22 cellular contexts compared by ENCODE assay signal in the genomic region with DNA sequence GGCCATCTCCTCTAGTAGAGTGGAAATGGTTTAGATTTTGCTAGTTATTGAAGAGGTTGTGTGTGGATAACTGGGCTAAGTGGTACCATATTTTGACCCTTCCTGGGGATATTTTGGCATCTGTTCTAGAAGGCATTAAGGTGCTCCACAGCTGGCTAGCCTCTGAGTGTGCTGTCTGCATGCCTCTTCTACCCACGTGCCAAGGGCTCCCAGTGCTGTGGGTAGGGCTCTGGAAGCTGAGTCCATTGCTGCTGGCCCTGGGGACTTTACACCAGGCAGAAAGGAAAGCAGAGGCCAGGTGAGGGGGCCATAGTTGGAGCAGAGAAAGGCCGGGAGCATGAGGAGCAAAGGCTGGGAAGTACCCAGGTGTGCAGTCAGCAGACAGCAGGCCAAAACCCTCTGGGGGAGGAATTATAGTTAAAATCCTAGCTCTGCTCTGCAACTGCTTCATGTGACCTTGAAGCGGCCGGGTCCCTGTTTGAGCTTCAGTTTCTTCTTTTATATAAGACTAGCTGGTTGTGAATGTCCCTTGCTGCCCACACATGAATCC.
A peak's percentile ranks its signal among the peaks of the same experiment; 100 is the strongest.
DNase-seq lines count a peak whose midpoint lies in the region; ATAC-seq, FAIRE-seq and TF ChIP-seq lines count a peak whose summit lies in the region.
"Had no signal": no experiment of that assay in that cellular context is flagged by ENCODE, and none has a peak within 500 bp of the region (broad histone marks: within the 10 kb centered on the region; RNA-seq: fewer than 3 reads in every experiment).

No MANE protein-coding gene starts in this region.

- no peak overlapping the region for H2AFZ ChIP-seq in HepG2 (ENCODE audit: low read length)
- H2AFZ ChIP-seq: GM23338 had no signal

- TF ChIP-seq EP300 in HepG2 (IDR thresholded peaks at IDR 0.05; ENCODE audit: low read depth in 2 of 2, low read length in 2 of 2) (no peak), HepG2 (CRISPR knock-in tag; IDR thresholded peaks at IDR 0.05; ENCODE audit: borderline replicate concordance) (no peak)

- intact Hi-C loops in HepG2 (cut with micrococcal nuclease; ENCODE audit: unreplicated experiment) (no loop called here), right lobe of liver (cut with DNase I) (no loop called here), esophagus squamous epithelium (cut with DNase I) (no loop called here), pancreas (cut with DNase I) (no loop called here), upper lobe of right lung (cut with DNase I) (no loop called here)

- H3K27ac ChIP-seq in HepG2 (ENCODE audit: extremely low read length, insufficient read depth, low read length) (no peak overlapping the region), right lobe of liver (no peak overlapping the region), esophagus squamous epithelium (peak overlapping the region; percentile 22 to 91 (median 65)), pancreas (peak overlapping the region in 1 of 4 donors; percentile 28), upper lobe of right lung (no peak overlapping the region)

- H3K79me2 ChIP-seq in HepG2 (ENCODE audit: insufficient read depth, low read length) = no peaks in the 10 kb centered on the region

- no peak for TF ChIP-seq POLR2A in HepG2 (IDR thresholded peaks at IDR 0.05; ENCODE audit: insufficient read depth in 1 of 2, low read depth in 2 of 2, low read length in 2 of 2)
- no peak for TF ChIP-seq POLR2A in right lobe of liver (IDR thresholded peaks at IDR 0.05)
- TF ChIP-seq POLR2A in esophagus squamous epithelium (IDR thresholded peaks at IDR 0.05) = no peak

- H3K27me3 ChIP-seq in HepG2 (ENCODE audit: control insufficient read depth in 1 of 2, insufficient read depth in 2 of 2, low read length in 2 of 2) (no peaks in the 10 kb centered on the region; a peak in 2 of 5 replicates), right lobe of liver (no peaks in the 10 kb centered on the region), esophagus squamous epithelium (no peaks in the 10 kb centered on the region), pancreas (no peaks in the 10 kb centered on the region), upper lobe of right lung (no peaks in the 10 kb centered on the region)
- H3K27me3 ChIP-seq: BE2C had no signal

- H3K36me3 ChIP-seq in HepG2 (replicated peaks in 1 of 2; ENCODE audit: control insufficient read depth in 1 of 2, insufficient read depth in 2 of 2, low read length in 2 of 2) (no peaks in the 10 kb centered on the region), right lobe of liver (no peaks in the 10 kb centered on the region), esophagus squamous epithelium (peaks cover 0 to 9% (median 0%) of the 10 kb centered on the region in 3 donors), pancreas (no peaks in the 10 kb centered on the region), upper lobe of right lung (no peaks in the 10 kb centered on the region)
- H3K36me3 ChIP-seq: BE2C had no signal

- WGBS in HepG2 (ENCODE audit: low lambda C conversion rate) = 4% methylated on average over 4 of the region's 4 CpGs
- WGBS in right lobe of liver (ENCODE audit: insufficient coverage, low coverage, low lambda C conversion rate, missing lambda C conversion rate) = 86% methylated on average over 2 of the region's 4 CpGs
- WGBS in esophagus squamous epithelium, 2 donors = 44 to 50% methylated on average over 3 of the region's 4 CpGs
- WGBS in pancreas, 2 donors = 21 to 28% methylated on average over 4 of the region's 4 CpGs

- in situ Hi-C loops in HepG2 (cut with HindIII; ENCODE audit: extremely low pct_ligation_motif_present, low pct_unique_long_range_greater_than_20kb) = no loop called here

- H3K9ac ChIP-seq in HepG2 (ENCODE audit: insufficient read depth, low read depth, low read length) = no peak overlapping the region

- TF ChIP-seq CTCF in HepG2 (CRISPR knock-in tag; IDR thresholded peaks at IDR 0.05) (no peak), right lobe of liver (IDR thresholded peaks at IDR 0.05) (no peak), esophagus squamous epithelium (IDR thresholded peaks at IDR 0.05) (no peak), pancreas (IDR thresholded peaks at IDR 0.05) (no peak), upper lobe of right lung (IDR thresholded peaks at IDR 0.05) (no peak)

- H4K20me1 ChIP-seq in HepG2 (ENCODE audit: insufficient read depth, low read length) = no peaks in the 10 kb centered on the region

- H3K4me3 ChIP-seq in HepG2 (replicated peaks in 1 of 3; ENCODE audit: insufficient read depth in 1 of 3, low read depth in 2 of 3, low read length in 3 of 3) = no peak overlapping the region
- no peak overlapping the region for H3K4me3 ChIP-seq in right lobe of liver
- H3K4me3 ChIP-seq in esophagus squamous epithelium = no peak overlapping the region
- H3K4me3 ChIP-seq in pancreas = no peak overlapping the region
- H3K4me3 ChIP-seq in upper lobe of right lung = no peak overlapping the region
- H3K4me3 ChIP-seq: GM23338 had no signal

- TF ChIP-seq RAD21 in HepG2 (CRISPR knock-in tag; IDR thresholded peaks at IDR 0.05) = no peak

- DNase-seq in HepG2 (ENCODE audit: low spot score) (no peak), right lobe of liver (no peak), esophagus squamous epithelium (lab: John Stamatoyannopoulos, UW) (no peak), pancreas (peak in 2 of 6 donors; percentile 28 to 42), upper lobe of right lung (peak; percentile 17), SIG-M5 (lab: John Stamatoyannopoulos, UW) (no peak), A172 (ENCODE audit: low spot score) (no peak)
- DNase-seq: ACHN; BE2C; C1 segment of cervical spinal cord; CD4-positive, CD25-positive, alpha-beta regulatory T cell; CD8-positive, alpha-beta memory T cell; COR-L47; DMS 273 treated with DMSO at 0.1 percent for 48 hours; DMS53; GDM1; HCEC 1CT had no signal

- CTCF ChIA-PET in HepG2 (lab: Yijun Ruan, JAX; ENCODE audit: low intra/inter-chr PET ratio, low total read pairs) = no interaction called here

- BruUV-seq in HepG2 (replicated peaks; lab: Mats Ljungman, UMichigan) = no TSS peak

- POLR2A ChIA-PET in HepG2 (lab: Yijun Ruan, JAX) = no interaction called here

- no peak overlapping the region for H3K4me2 ChIP-seq in HepG2 (ENCODE audit: low read depth, low read length)
- H3K4me2 ChIP-seq: GM23338 had no signal

- no peak for FAIRE-seq in HepG2 (lab: Jason Lieb, UNC)
- FAIRE-seq in pancreas (lab: Jason Lieb, UNC) = no peak
- FAIRE-seq: A204.1, H54, HTR-8/SVneo had no signal

- ATAC-seq in HepG2 (peak; percentile 43; the same call in 2 of the 3 replicates), right lobe of liver (no peak), pancreas (peak; percentile 38 to 86 (median 66)), upper lobe of right lung (no peak), HG02623 (IDR thresholded peaks at IDR 0.05; ENCODE audit: unreplicated experiment) (no peak)
- ATAC-seq: GM23338 had no signal

- H3K9me3 ChIP-seq in HepG2 (ENCODE audit: low read length) (no peaks in the 10 kb centered on the region), right lobe of liver (no peaks in the 10 kb centered on the region), esophagus squamous epithelium (no peaks in the 10 kb centered on the region), pancreas (no peaks in the 10 kb centered on the region), upper lobe of right lung (no peaks in the 10 kb centered on the region)
- H3K9me3 ChIP-seq: BE2C had no signal

- H3K4me1 ChIP-seq in HepG2 (ENCODE audit: insufficient read depth, low read length) (peaks cover 6% of the 10 kb centered on the region), right lobe of liver (no peaks in the 10 kb centered on the region), esophagus squamous epithelium (peaks cover 23 to 92% (median 30%) of the 10 kb centered on the region in 3 donors), pancreas (no peaks in the 10 kb centered on the region), upper lobe of right lung (peaks cover 6% of the 10 kb centered on the region)
- H3K4me1 ChIP-seq: BE2C had no signal

TF ChIP-seq in HepG2, 621 proteins besides CTCF, POLR2A, EP300 and RAD21 (continues in another document):
- TF ChIP-seq ARNTL (CRISPR knock-in tag; IDR thresholded peaks at IDR 0.05) = no peak
- no peak for TF ChIP-seq TMF1 (CRISPR knock-in tag; IDR thresholded peaks at IDR 0.05; ENCODE audit: low read depth)
- TF ChIP-seq ZBTB3 (CRISPR knock-in tag; IDR thresholded peaks at IDR 0.05; ENCODE audit: borderline replicate concordance, low read depth) = no peak
- TF ChIP-seq, protein P1, sequence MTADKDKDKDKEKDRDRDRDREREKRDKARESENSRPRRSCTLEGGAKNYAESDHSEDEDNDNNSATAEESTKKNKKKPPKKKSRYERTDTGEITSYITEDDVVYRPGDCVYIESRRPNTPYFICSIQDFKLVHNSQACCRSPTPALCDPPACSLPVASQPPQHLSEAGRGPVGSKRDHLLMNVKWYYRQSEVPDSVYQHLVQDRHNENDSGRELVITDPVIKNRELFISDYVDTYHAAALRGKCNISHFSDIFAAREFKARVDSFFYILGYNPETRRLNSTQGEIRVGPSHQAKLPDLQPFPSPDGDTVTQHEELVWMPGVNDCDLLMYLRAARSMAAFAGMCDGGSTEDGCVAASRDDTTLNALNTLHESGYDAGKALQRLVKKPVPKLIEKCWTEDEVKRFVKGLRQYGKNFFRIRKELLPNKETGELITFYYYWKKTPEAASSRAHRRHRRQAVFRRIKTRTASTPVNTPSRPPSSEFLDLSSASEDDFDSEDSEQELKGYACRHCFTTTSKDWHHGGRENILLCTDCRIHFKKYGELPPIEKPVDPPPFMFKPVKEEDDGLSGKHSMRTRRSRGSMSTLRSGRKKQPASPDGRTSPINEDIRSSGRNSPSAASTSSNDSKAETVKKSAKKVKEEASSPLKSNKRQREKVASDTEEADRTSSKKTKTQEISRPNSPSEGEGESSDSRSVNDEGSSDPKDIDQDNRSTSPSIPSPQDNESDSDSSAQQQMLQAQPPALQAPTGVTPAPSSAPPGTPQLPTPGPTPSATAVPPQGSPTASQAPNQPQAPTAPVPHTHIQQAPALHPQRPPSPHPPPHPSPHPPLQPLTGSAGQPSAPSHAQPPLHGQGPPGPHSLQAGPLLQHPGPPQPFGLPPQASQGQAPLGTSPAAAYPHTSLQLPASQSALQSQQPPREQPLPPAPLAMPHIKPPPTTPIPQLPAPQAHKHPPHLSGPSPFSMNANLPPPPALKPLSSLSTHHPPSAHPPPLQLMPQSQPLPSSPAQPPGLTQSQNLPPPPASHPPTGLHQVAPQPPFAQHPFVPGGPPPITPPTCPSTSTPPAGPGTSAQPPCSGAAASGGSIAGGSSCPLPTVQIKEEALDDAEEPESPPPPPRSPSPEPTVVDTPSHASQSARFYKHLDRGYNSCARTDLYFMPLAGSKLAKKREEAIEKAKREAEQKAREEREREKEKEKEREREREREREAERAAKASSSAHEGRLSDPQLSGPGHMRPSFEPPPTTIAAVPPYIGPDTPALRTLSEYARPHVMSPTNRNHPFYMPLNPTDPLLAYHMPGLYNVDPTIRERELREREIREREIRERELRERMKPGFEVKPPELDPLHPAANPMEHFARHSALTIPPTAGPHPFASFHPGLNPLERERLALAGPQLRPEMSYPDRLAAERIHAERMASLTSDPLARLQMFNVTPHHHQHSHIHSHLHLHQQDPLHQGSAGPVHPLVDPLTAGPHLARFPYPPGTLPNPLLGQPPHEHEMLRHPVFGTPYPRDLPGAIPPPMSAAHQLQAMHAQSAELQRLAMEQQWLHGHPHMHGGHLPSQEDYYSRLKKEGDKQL (CRISPR knock-in tag; IDR thresholded peaks at IDR 0.05; ENCODE audit: low read depth) = no peak
- TF ChIP-seq ZNF30 (CRISPR knock-in tag; IDR thresholded peaks at IDR 0.05) = no peak
- no peak for TF ChIP-seq MIER3 (CRISPR knock-in tag; IDR thresholded peaks at IDR 0.05; ENCODE audit: borderline replicate concordance)

Comparison
In these comparisons a context has a peak if more than half of its experiments do, and no peak if none do; other contexts are left out.
1. ATAC-seq: peak in HepG2 (single experiment) and pancreas (4 of 4); none in right lobe of liver (0 of 4), upper lobe of right lung (single experiment) and HG02623 (single experiment).
2. H3K27ac ChIP-seq: peak in esophagus squamous epithelium (4 of 4); none in HepG2 (single experiment), right lobe of liver (0 of 3) and upper lobe of right lung (single experiment).